In genomic region chrX:48058621-48059295, GRCh38 we compare ENCODE assay signal across 1 cellular context.
TF ChIP-seq lines count a peak whose summit lies in the region.

No MANE protein-coding gene starts in this region.

TF ChIP-seq in A549, 52 proteins besides CTCF, POLR2A, EP300 and RAD21:
- TF ChIP-seq RARB (CRISPR knock-in tag; IDR thresholded peaks at IDR 0.05) (no peak), FOXS1 (CRISPR knock-in tag; IDR thresholded peaks at IDR 0.05) (no peak), RFX5 (IDR thresholded peaks at IDR 0.05) (no peak), FOSB (CRISPR knock-in tag; IDR thresholded peaks at IDR 0.05) (no peak), HOXB5 (CRISPR knock-in tag; IDR thresholded peaks at IDR 0.05) (no peak), HOXB13 (CRISPR knock-in tag; IDR thresholded peaks at IDR 0.05; ENCODE audit: low read depth) (no peak), ZSCAN20 (CRISPR knock-in tag; IDR thresholded peaks at IDR 0.05) (no peak), HDAC2 (IDR thresholded peaks at IDR 0.05) (no peak), CEBPB (IDR thresholded peaks at IDR 0.05) (no peak), NR3C1 (IDR thresholded peaks at IDR 0.05) (no peak), FOSL2 (IDR thresholded peaks at IDR 0.05) (no peak), FOSL2 (CRISPR knock-in tag; IDR thresholded peaks at IDR 0.05) (no peak), HEYL (CRISPR knock-in tag; IDR thresholded peaks at IDR 0.05) (no peak)
